In genomic region chr7:120793213-120793936, GRCh38 we compare ENCODE assay signal across 14 cellular contexts.
DNase-seq lines count a peak whose midpoint lies in the region; ATAC-seq and TF ChIP-seq lines count a peak whose summit lies in the region.
"Had no signal": no experiment of that assay in that cellular context is flagged by ENCODE, and none has a peak within 500 bp of the region (broad histone marks: within the 10 kb centered on the region; RNA-seq: fewer than 3 reads in every experiment).

No MANE protein-coding gene starts in this region.

- 69 to 71% methylated on average over 3 of the region's 3 CpGs for WGBS in body of pancreas, 2 donors
- WGBS in thyroid gland, 2 donors: 82 to 85% methylated on average over 3 of the region's 3 CpGs

- peaks cover 24% of the 10 kb centered on the region for H3K27me3 Mint-ChIP-seq in MCF 10A (ENCODE audit: insufficient read depth, unreplicated experiment)

- intact Hi-C loops in MCF 10A (cut with micrococcal nuclease): loop anchor here (2.0 to 10.0 kb wide), 4 partner anchors 63 to 1201 kb away; no protein-coding TSS in a partner anchor
- intact Hi-C loops in breast epithelium (cut with DNase I; ENCODE audit: low total_unique reads): no loop called here
- intact Hi-C loops in body of pancreas (cut with DNase I): no loop called here
- intact Hi-C loops in thyroid gland (cut with DNase I): no loop called here

- POLR2A ChIA-PET in MCF 10A (lab: Yijun Ruan, JAX): no interaction called here

- H3K36me3 Mint-ChIP-seq in MCF 10A (ENCODE audit: insufficient read depth, unreplicated experiment): no peaks in the 10 kb centered on the region

- H3K27me3 ChIP-seq in breast epithelium (no peaks in the 10 kb centered on the region), body of pancreas (no peaks in the 10 kb centered on the region), thyroid gland (no peaks in the 10 kb centered on the region)
- H3K27me3 ChIP-seq: BLaER1 had no signal

- CTCF ChIA-PET in MCF 10A (lab: Yijun Ruan, JAX): interaction anchor here (0.5 to 8.0 kb wide), 15 partner anchors 8 to 1749 kb away, joined by 3 to 112 read pairs (median 4); no protein-coding TSS in a partner anchor

- no peaks in the 10 kb centered on the region for H3K9me3 Mint-ChIP-seq in MCF 10A (ENCODE audit: unreplicated experiment)

- ATAC-seq in body of pancreas: peak; percentile 81
- peak; percentile 26 for ATAC-seq in left lobe of liver
- no peak for ATAC-seq in GM21528 (IDR thresholded peaks at IDR 0.05; ENCODE audit: low FRiP score, unreplicated experiment)
- ATAC-seq in HG03432 (IDR thresholded peaks at IDR 0.05; ENCODE audit: unreplicated experiment): no peak

- no peak overlapping the region for H3K4me3 Mint-ChIP-seq in MCF 10A (ENCODE audit: unreplicated experiment)

- no TSS peak for BruUV-seq in MCF 10A (replicated peaks; lab: Mats Ljungman, UMichigan)

- H3K27ac Mint-ChIP-seq in MCF 10A (ENCODE audit: low read depth, unreplicated experiment): peak overlapping the region; percentile 63

- no peak for TF ChIP-seq CTCF in MCF 10A (IDR thresholded peaks at IDR 0.05; ENCODE audit: unreplicated experiment)
- no peak for TF ChIP-seq CTCF in breast epithelium (IDR thresholded peaks at IDR 0.05)
- TF ChIP-seq CTCF in body of pancreas (IDR thresholded peaks at IDR 0.05): no peak
- TF ChIP-seq CTCF in thyroid gland (IDR thresholded peaks at IDR 0.05): no peak

- no peak for DNase-seq in MCF 10A (ENCODE audit: unreplicated experiment)
- DNase-seq in breast epithelium (ENCODE audit: low spot score in 2 of 2): no peak
- peak; percentile 17 to 30 (median 17) for DNase-seq in body of pancreas
- DNase-seq in left lobe of liver (ENCODE audit: low spot score): no peak
- DNase-seq in thyroid gland: peak; percentile 14 to 27
- DNase-seq in NOMO-1 treated with DMSO at 0.1 percent for 48 hours (lab: John Stamatoyannopoulos, UW; ENCODE audit: unreplicated experiment): no peak
- DNase-seq: AML-193, Calu3, DMS79 treated with DMSO at 0.1 percent for 48 hours had no signal

- H3K4me3 ChIP-seq in breast epithelium (no peak overlapping the region), body of pancreas (no peak overlapping the region), thyroid gland (replicated peaks in 1 of 3) (no peak overlapping the region)
- H3K4me3 ChIP-seq: BLaER1, HAP-1 had no signal

- H3K27ac ChIP-seq in breast epithelium (no peak overlapping the region), body of pancreas (no peak overlapping the region), thyroid gland (peak overlapping the region; percentile 25 to 63 (median 37))
- H3K27ac ChIP-seq: 22Rv1, BLaER1 had no signal

- H3K4me1 Mint-ChIP-seq in MCF 10A (ENCODE audit: insufficient read depth, unreplicated experiment): peaks cover 11% of the 10 kb centered on the region

- H3K4me1 ChIP-seq in breast epithelium: no peaks in the 10 kb centered on the region
- H3K4me1 ChIP-seq in body of pancreas: peaks cover 17% of the 10 kb centered on the region
- peaks cover 39 to 46% of the 10 kb centered on the region in 2 donors for H3K4me1 ChIP-seq in thyroid gland
- H3K4me1 ChIP-seq: BLaER1, HAP-1 had no signal

- H3K36me3 ChIP-seq in breast epithelium (no peaks in the 10 kb centered on the region), body of pancreas (replicated peaks in 1 of 2; ENCODE audit: insufficient read depth in 1 of 2, low read depth in 2 of 2) (no peaks in the 10 kb centered on the region), thyroid gland (no peaks in the 10 kb centered on the region)
- H3K36me3 ChIP-seq: BLaER1, HAP-1 had no signal

- no peaks in the 10 kb centered on the region for H3K9me3 ChIP-seq in breast epithelium
- H3K9me3 ChIP-seq in body of pancreas: no peaks in the 10 kb centered on the region
- H3K9me3 ChIP-seq in thyroid gland: no peaks in the 10 kb centered on the region
- H3K9me3 ChIP-seq: HAP-1 had no signal

- TF ChIP-seq POLR2A in breast epithelium (IDR thresholded peaks at IDR 0.05) (no peak), body of pancreas (IDR thresholded peaks at IDR 0.05) (no peak), thyroid gland (IDR thresholded peaks at IDR 0.05) (no peak)

Comparison
In these comparisons a context has a peak if more than half of its experiments do, and no peak if none do; other contexts are left out.
1. DNase-seq: peak in body of pancreas (4 of 4) and thyroid gland (2 of 2); none in MCF 10A (single experiment), breast epithelium (0 of 2), left lobe of liver (single experiment) and NOMO-1 treated with DMSO at 0.1 percent for 48 hours (single experiment).
2. H3K27ac ChIP-seq: peak in thyroid gland (3 of 3); none in breast epithelium (0 of 2) and body of pancreas (0 of 4).
3. ATAC-seq: peak in body of pancreas (single experiment) and left lobe of liver (single experiment); none in GM21528 (single experiment) and HG03432 (single experiment).